In the genomic region with DNA sequence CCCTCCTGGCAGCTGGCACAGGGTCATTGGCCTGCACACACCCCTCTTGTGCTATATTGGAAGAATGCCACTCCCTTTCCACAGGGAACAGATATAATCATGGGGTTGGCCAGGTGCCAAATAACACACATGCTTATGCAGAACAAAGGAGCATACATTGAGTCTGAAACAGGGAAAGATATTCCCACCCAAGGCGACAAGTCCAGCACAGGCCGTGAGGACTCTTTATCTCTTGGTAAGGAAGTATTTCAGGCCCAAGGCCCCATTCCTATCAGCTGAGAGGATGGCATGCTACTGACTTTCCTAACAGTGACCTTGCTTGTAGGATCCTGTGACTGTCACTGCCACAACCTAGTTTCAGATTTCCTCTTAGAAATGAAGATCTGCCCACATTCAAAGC, we compare ENCODE assay signal across 14 cellular contexts. TPM values are rescaled to one million over a fixed set of nuclear protein-coding genes. Genes with fewer than 3 reads are reported as not detected.
DNase-seq lines count a peak whose midpoint lies in the region; ATAC-seq and TF ChIP-seq lines count a peak whose summit lies in the region.
"Had no signal": no experiment of that assay in that cellular context is flagged by ENCODE, and none has a peak within 500 bp of the region (broad histone marks: within the 10 kb centered on the region; RNA-seq: fewer than 3 reads in every experiment).

No MANE protein-coding gene starts in this region.

- no peaks in the 10 kb centered on the region for H3K4me1 ChIP-seq in Karpas-422 (ENCODE audit: low read length)

- no peaks in the 10 kb centered on the region for H3K27me3 Mint-ChIP-seq in mesothelial cell of epicardium (ENCODE audit: low read depth)

- no peaks in the 10 kb centered on the region for H3K9me2 ChIP-seq in Karpas-422 (replicated peaks; ENCODE audit: insufficient read depth, low read length)

- no peak overlapping the region for H3K9ac ChIP-seq in Karpas-422 (ENCODE audit: low read length)

- H3K36me3 ChIP-seq in Karpas-422 (ENCODE audit: insufficient read depth, low read length), result no peaks in the 10 kb centered on the region

- no peak overlapping the region for H3K4me3 Mint-ChIP-seq in mesothelial cell of epicardium
- H3K4me3 Mint-ChIP-seq: T-helper 1 cell treated with Interleukin-12 subunit alpha and Interleukin-12 subunit beta and Interleukin-4 antibody, amounts not matched to agents 30 μg/mL and 1 μg/mL, for 36 hours had no signal

- no peaks in the 10 kb centered on the region for H3K27me3 ChIP-seq in Karpas-422 (ENCODE audit: low read length)

- peaks cover 3% of the 10 kb centered on the region for H3K9me3 Mint-ChIP-seq in mesothelial cell of epicardium
- H3K9me3 Mint-ChIP-seq: T-helper 1 cell treated with Interleukin-12 subunit alpha and Interleukin-12 subunit beta and Interleukin-4 antibody, amounts not matched to agents 30 μg/mL and 1 μg/mL, for 36 hours had no signal

- H4K20me1 ChIP-seq in Karpas-422 (ENCODE audit: insufficient read depth, low read depth, low read length), result no peaks in the 10 kb centered on the region

- H3K4me1 Mint-ChIP-seq in mesothelial cell of epicardium, result peaks cover 27% of the 10 kb centered on the region

- DNase-seq in COLO668 (lab: John Stamatoyannopoulos, UW; ENCODE audit: unreplicated experiment) (peak; percentile 64), G401 (ENCODE audit: low spot score) (peak; percentile 2), NCI-H69 (lab: John Stamatoyannopoulos, UW) (peak; percentile 89), mesothelial cell of epicardium (ENCODE audit: low spot score in 2 of 2, unreplicated experiment in 2 of 2) (no peak), Karpas-422 (no peak), erythroblast (lab: John Stamatoyannopoulos, UW) (no peak)
- no peak for DNase-seq in activated effector memory CD4-positive, alpha-beta T cell treated with anti-CD3 and anti-CD28 coated beads, Interleukin-2, amount 50 U/mL, for 16 hours
- DNase-seq: activated CD4-positive, alpha-beta T cell treated with anti-CD3 and anti-CD28 coated beads for 4 hours; aorta; effector CD4-positive, alpha-beta T cell; NCI-H1694 treated with DMSO at 0.1 percent for 48 hours; PC-3 had no signal

- no peak overlapping the region for H3K4me3 ChIP-seq in Karpas-422 (ENCODE audit: low read length)

- in situ Hi-C loops in G401 (cut with HindIII; ENCODE audit: low sequenced_read_pairs), result no loop called here

- no peak overlapping the region for H2AFZ ChIP-seq in Karpas-422 (ENCODE audit: low read length)

- peak overlapping the region; percentile 77 for H3K27ac Mint-ChIP-seq in mesothelial cell of epicardium
- H3K27ac Mint-ChIP-seq: T-helper 1 cell treated with Interleukin-12 subunit alpha and Interleukin-12 subunit beta and Interleukin-4 antibody, amounts not matched to agents 30 μg/mL and 1 μg/mL, for 36 hours had no signal

- H3K9me3 ChIP-seq in Karpas-422 (ENCODE audit: low read length), result peaks cover 25% of the 10 kb centered on the region

- no peak for ATAC-seq in GM21576 (IDR thresholded peaks at IDR 0.05; ENCODE audit: unreplicated experiment)
- ATAC-seq: PC-3 had no signal

- no peak for TF ChIP-seq CTCF in mesothelial cell of epicardium (IDR thresholded peaks at IDR 0.05; ENCODE audit: unreplicated experiment)

- H3K4me2 ChIP-seq in Karpas-422 (ENCODE audit: low read depth, low read length, poor library complexity, severe bottlenecking), result no peak overlapping the region

- no peak overlapping the region for H3K27ac ChIP-seq in Karpas-422 (ENCODE audit: low read length)

- no peaks in the 10 kb centered on the region for H3K79me2 ChIP-seq in Karpas-422 (ENCODE audit: low read length)

- no peaks in the 10 kb centered on the region for H3K36me3 Mint-ChIP-seq in mesothelial cell of epicardium

- TF ChIP-seq POLR2A in erythroblast (IDR thresholded peaks at IDR 0.05; ENCODE audit: low read length), result no peak

RNA-seq across cellular contexts. Expression of a gene that starts 59.0 kb away (rescaled TPM):
- total RNA-seq in G401 (2014; rRNA removed; shearing (Covaris generic)), result 2.1 TPM in 1 of 2 replicates, not detected in the other
- 14.5 to 19.2 TPM (median 16.6 TPM) in 3 replicates for total RNA-seq in mesothelial cell of epicardium
- total RNA-seq in Karpas-422 (2014; rRNA removed; shearing (Covaris generic); ENCODE audit: low replicate concordance), result 0.14 and 1.3 TPM in 2 replicates

Comparison
In these comparisons a context has a peak if more than half of its experiments do, and no peak if none do; other contexts are left out.
1. DNase-seq: peak in COLO668 (single experiment), G401 (single experiment) and NCI-H69 (single experiment); none in mesothelial cell of epicardium (0 of 2), activated effector memory CD4-positive, alpha-beta T cell treated with anti-CD3 and anti-CD28 coated beads, Interleukin-2, amount 50 U/mL, for 16 hours (single experiment), Karpas-422 (single experiment) and erythroblast (0 of 2).